1 cellular context compared by ENCODE assay signal in genomic region chr5:179799644-179799973, GRCh38.
TF ChIP-seq lines count a peak whose summit lies in the region.

No MANE protein-coding gene starts in this region.

TF ChIP-seq in IMR-90, 13 proteins besides CTCF, POLR2A, EP300 and RAD21:
- TF ChIP-seq BHLHE40 (IDR thresholded peaks at IDR 0.05; ENCODE audit: low read depth, low read length) (no peak), RFX5 (IDR thresholded peaks at IDR 0.05; ENCODE audit: low read depth, low read length) (no peak), USF2 (IDR thresholded peaks at IDR 0.05; ENCODE audit: low read depth, low read length) (no peak), MAFK (IDR thresholded peaks at IDR 0.05; ENCODE audit: low read depth, low read length) (no peak), CEBPB (IDR thresholded peaks at IDR 0.05; ENCODE audit: low read depth, low read length) (no peak), FOS (IDR thresholded peaks at IDR 0.05; ENCODE audit: low read depth, low read length) (no peak), MAZ (IDR thresholded peaks at IDR 0.05; ENCODE audit: borderline replicate concordance, low read depth, low read length) (no peak), RCOR1 (IDR thresholded peaks at IDR 0.05; ENCODE audit: insufficient replicate concordance, low read length) (no peak), CHD1 (IDR thresholded peaks at IDR 0.05; ENCODE audit: low read depth, low read length) (no peak), MXI1 (IDR thresholded peaks at IDR 0.05; ENCODE audit: borderline replicate concordance, low read depth, low read length) (no peak), ELK1 (IDR thresholded peaks at IDR 0.05; ENCODE audit: borderline replicate concordance, low read depth, low read length) (no peak), NFE2L2 (IDR thresholded peaks at IDR 0.05; ENCODE audit: low read depth, low read length) (no peak), SMC3 (IDR thresholded peaks at IDR 0.05; ENCODE audit: low read depth, low read length) (no peak)
